In the genomic region with DNA sequence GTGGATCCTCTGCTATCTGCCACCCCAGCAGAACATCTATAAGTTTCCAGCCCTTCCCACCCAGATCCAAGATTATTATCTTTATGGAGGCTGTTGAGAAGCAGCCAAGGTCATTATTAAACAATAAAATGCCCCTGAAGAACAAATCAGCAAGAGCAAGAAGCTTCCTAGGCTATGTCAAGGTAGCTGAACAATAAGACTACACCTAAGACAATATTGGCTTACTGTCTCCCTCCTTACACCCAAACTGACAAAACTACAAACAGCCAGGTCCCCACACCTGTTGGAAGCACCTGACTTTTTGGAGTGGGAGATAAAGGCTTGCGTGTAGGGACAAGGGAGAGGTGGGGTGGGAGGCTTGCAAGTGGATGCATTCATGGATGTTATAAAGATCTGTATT, we compare ENCODE assay signal across 17 cellular contexts.
DNase-seq lines count a peak whose midpoint lies in the region; ATAC-seq and TF ChIP-seq lines count a peak whose summit lies in the region.
"Had no signal": no experiment of that assay in that cellular context is flagged by ENCODE, and none has a peak within 500 bp of the region (broad histone marks: within the 10 kb centered on the region; RNA-seq: fewer than 3 reads in every experiment).

No MANE protein-coding gene starts in this region.

- peaks cover 97% of the 10 kb centered on the region for H3K79me2 ChIP-seq in osteoblast (ENCODE audit: insufficient read depth, low read length)

- H3K27me3 ChIP-seq in osteoblast (ENCODE audit: insufficient read depth, low read length) (no peaks in the 10 kb centered on the region), MG63 (no peaks in the 10 kb centered on the region)
- H3K27me3 ChIP-seq: cardiac muscle cell, esophagus squamous epithelium had no signal

- intact Hi-C loops in activated CD8-positive, alpha-beta T cell treated with anti-CD3 and anti-CD28 coated beads for 36 hours (cut with micrococcal nuclease) = no loop called here
- intact Hi-C loops in Calu3 (cut with micrococcal nuclease; ENCODE audit: unreplicated experiment) = no loop called here

- peaks cover 86% of the 10 kb centered on the region for H3K4me1 Mint-ChIP-seq in activated CD8-positive, alpha-beta T cell treated with anti-CD3 and anti-CD28 coated beads for 36 hours (ENCODE audit: low read depth)
- peaks cover 93% of the 10 kb centered on the region for H3K4me1 Mint-ChIP-seq in activated CD8-positive, alpha-beta T cell treated with anti-CD3 and anti-CD28 coated beads, Interleukin-2, amount 10 ng/mL, durations not matched to agents 7 days and 5 days (ENCODE audit: low read depth)
- H3K4me1 Mint-ChIP-seq in Calu3 (ENCODE audit: low read depth, unreplicated experiment) = peaks cover 78% of the 10 kb centered on the region

- H3K36me3 Mint-ChIP-seq in activated CD8-positive, alpha-beta T cell treated with anti-CD3 and anti-CD28 coated beads for 36 hours (ENCODE audit: low read depth) = peaks cover 3% of the 10 kb centered on the region
- peaks cover 39% of the 10 kb centered on the region for H3K36me3 Mint-ChIP-seq in activated CD8-positive, alpha-beta T cell treated with anti-CD3 and anti-CD28 coated beads, Interleukin-2, amount 10 ng/mL, durations not matched to agents 7 days and 5 days (ENCODE audit: low read depth)
- H3K36me3 Mint-ChIP-seq in Calu3 (ENCODE audit: insufficient read depth, unreplicated experiment) = peaks cover 71% of the 10 kb centered on the region
- H3K36me3 Mint-ChIP-seq in activated naive CD4-positive, alpha-beta T cell treated with anti-CD3 and anti-CD28 coated beads, Interleukin-2, amount 50 U/mL, for 72 hours = no peaks in the 10 kb centered on the region

- H3K27ac Mint-ChIP-seq in activated CD8-positive, alpha-beta T cell treated with anti-CD3 and anti-CD28 coated beads for 36 hours = peak overlapping the region; percentile 37
- H3K27ac Mint-ChIP-seq in activated CD8-positive, alpha-beta T cell treated with anti-CD3 and anti-CD28 coated beads, Interleukin-2, amount 10 ng/mL, durations not matched to agents 7 days and 5 days = no peak overlapping the region
- peak overlapping the region; percentile 63 for H3K27ac Mint-ChIP-seq in Calu3 (ENCODE audit: unreplicated experiment)
- H3K27ac Mint-ChIP-seq in activated naive CD4-positive, alpha-beta T cell treated with anti-CD3 and anti-CD28 coated beads, Interleukin-2, amount 50 U/mL, for 72 hours = peak overlapping the region; percentile 75 to 89
- H3K27ac Mint-ChIP-seq: HFFc6 had no signal

- H3K36me3 ChIP-seq in osteoblast (ENCODE audit: insufficient read depth, low read length) (peaks cover 5% of the 10 kb centered on the region), MG63 (peaks cover 8% of the 10 kb centered on the region)
- H3K36me3 ChIP-seq: cardiac muscle cell, esophagus squamous epithelium had no signal

- H3K4me3 Mint-ChIP-seq in activated CD8-positive, alpha-beta T cell treated with anti-CD3 and anti-CD28 coated beads for 36 hours = no peak overlapping the region
- H3K4me3 Mint-ChIP-seq in activated CD8-positive, alpha-beta T cell treated with anti-CD3 and anti-CD28 coated beads, Interleukin-2, amount 10 ng/mL, durations not matched to agents 7 days and 5 days = no peak overlapping the region
- H3K4me3 Mint-ChIP-seq in Calu3 (ENCODE audit: low read depth, unreplicated experiment) = no peak overlapping the region
- H3K4me3 Mint-ChIP-seq: HFFc6, neural crest cell had no signal

- no peak overlapping the region for H3K27ac ChIP-seq in osteoblast (ENCODE audit: low read depth, low read length)
- H3K27ac ChIP-seq: cardiac muscle cell had no signal

- no peaks in the 10 kb centered on the region for H3K9me3 Mint-ChIP-seq in activated CD8-positive, alpha-beta T cell treated with anti-CD3 and anti-CD28 coated beads for 36 hours
- H3K9me3 Mint-ChIP-seq in activated CD8-positive, alpha-beta T cell treated with anti-CD3 and anti-CD28 coated beads, Interleukin-2, amount 10 ng/mL, durations not matched to agents 7 days and 5 days (ENCODE audit: insufficient read depth) = no peaks in the 10 kb centered on the region
- no peaks in the 10 kb centered on the region for H3K9me3 Mint-ChIP-seq in Calu3 (ENCODE audit: low read depth, unreplicated experiment)
- no peaks in the 10 kb centered on the region for H3K9me3 Mint-ChIP-seq in activated naive CD4-positive, alpha-beta T cell treated with anti-CD3 and anti-CD28 coated beads, Interleukin-2, amount 50 U/mL, for 72 hours
- H3K9me3 Mint-ChIP-seq: HFFc6, neural crest cell had no signal

- H3K4me1 ChIP-seq in osteoblast (ENCODE audit: insufficient read depth, low read length) = peaks cover 35% of the 10 kb centered on the region

- H3K4me2 ChIP-seq in osteoblast (ENCODE audit: insufficient read depth, low read length) = peak overlapping the region; percentile 66

- no peaks in the 10 kb centered on the region for H3K9me3 ChIP-seq in osteoblast (ENCODE audit: low read depth, low read length)
- no peaks in the 10 kb centered on the region for H3K9me3 ChIP-seq in MG63
- H3K9me3 ChIP-seq: esophagus squamous epithelium had no signal

- no peak for TF ChIP-seq CTCF in activated CD8-positive, alpha-beta T cell treated with anti-CD3 and anti-CD28 coated beads for 36 hours (IDR thresholded peaks at IDR 0.05)
- TF ChIP-seq CTCF in Calu3 (IDR thresholded peaks at IDR 0.05; ENCODE audit: unreplicated experiment) (no peak), osteoblast (IDR thresholded peaks at IDR 0.05; ENCODE audit: extremely low read depth, low read depth, low read length) (no peak)

- H2AFZ ChIP-seq in osteoblast (ENCODE audit: low read length) = no peak overlapping the region

- no peak for ATAC-seq in activated CD8-positive, alpha-beta T cell treated with anti-CD3 and anti-CD28 coated beads for 36 hours
- no peak for ATAC-seq in activated CD8-positive, alpha-beta T cell treated with anti-CD3 and anti-CD28 coated beads, Interleukin-2, amount 10 ng/mL, durations not matched to agents 7 days and 5 days
- ATAC-seq in activated naive CD4-positive, alpha-beta T cell treated with anti-CD3 and anti-CD28 coated beads, Interleukin-2, amount 50 U/mL, for 72 hours = no peak
- no peak for ATAC-seq in HG03565 (IDR thresholded peaks at IDR 0.05; ENCODE audit: unreplicated experiment)

- POLR2A ChIA-PET in activated CD8-positive, alpha-beta T cell treated with anti-CD3 and anti-CD28 coated beads for 36 hours (lab: Charles Lee) = interaction anchor here (1.8 to 1.9 kb wide), 2 partner anchors 9 to 26 kb away, joined by 5 to 6 read pairs; no protein-coding TSS in a partner anchor
- POLR2A ChIA-PET in activated CD8-positive, alpha-beta T cell treated with anti-CD3 and anti-CD28 coated beads, Interleukin-2, amount 10 ng/mL, durations not matched to agents 7 days and 5 days (lab: Charles Lee) = interaction anchor here (3.1 kb wide), 1 partner anchor 25 kb away, joined by 15 read pairs; no protein-coding TSS in a partner anchor

- no peak overlapping the region for H3K4me3 ChIP-seq in osteoblast (ENCODE audit: insufficient read depth, low read length)
- H3K4me3 ChIP-seq in MG63 = no peak overlapping the region
- H3K4me3 ChIP-seq: cardiac muscle cell, esophagus squamous epithelium had no signal

- no peaks in the 10 kb centered on the region for H3K27me3 Mint-ChIP-seq in activated CD8-positive, alpha-beta T cell treated with anti-CD3 and anti-CD28 coated beads for 36 hours
- H3K27me3 Mint-ChIP-seq in activated CD8-positive, alpha-beta T cell treated with anti-CD3 and anti-CD28 coated beads, Interleukin-2, amount 10 ng/mL, durations not matched to agents 7 days and 5 days (ENCODE audit: low read depth) = no peaks in the 10 kb centered on the region
- H3K27me3 Mint-ChIP-seq in Calu3 (ENCODE audit: unreplicated experiment) = no peaks in the 10 kb centered on the region

- CTCF ChIA-PET in activated CD8-positive, alpha-beta T cell treated with anti-CD3 and anti-CD28 coated beads for 36 hours (lab: Charles Lee) = no interaction called here
- CTCF ChIA-PET in activated CD8-positive, alpha-beta T cell treated with anti-CD3 and anti-CD28 coated beads, Interleukin-2, amount 10 ng/mL, durations not matched to agents 7 days and 5 days (lab: Charles Lee) = interaction anchor here (0.7 to 2.8 kb wide), 4 partner anchors 12 to 26 kb away, joined by 3 to 17 read pairs (median 4); no protein-coding TSS in a partner anchor
- CTCF ChIA-PET in Calu3 (lab: Charles Lee) = interaction anchor here (1.0 kb wide), 1 partner anchor 27 kb away, joined by 3 read pairs; no protein-coding TSS in a partner anchor

- DNase-seq in activated CD8-positive, alpha-beta T cell treated with anti-CD3 and anti-CD28 coated beads for 36 hours = no peak
- DNase-seq in activated CD8-positive, alpha-beta T cell treated with anti-CD3 and anti-CD28 coated beads, Interleukin-2, amount 10 ng/mL, durations not matched to agents 7 days and 5 days = no peak
- no peak for DNase-seq in Calu3
- DNase-seq in activated naive CD4-positive, alpha-beta T cell treated with anti-CD3 and anti-CD28 coated beads, Interleukin-2, amount 50 U/mL, for 72 hours (ENCODE audit: low spot score in 2 of 2) = no peak
- no peak for DNase-seq in osteoblast (ENCODE audit: insufficient read length, low spot score, missing footprints)
- DNase-seq in MG63 = no peak
- DNase-seq in NCI-H226 = no peak
- DNase-seq: esophagus squamous epithelium; HFFc6; mammary epithelial cell; NCI-H187; NCI-H446 treated with DMSO at 0.1 percent for 48 hours; RPMI8226; stimulated activated naive CD4-positive, alpha-beta T cell treated with Interleukin-2 at 50 U/mL for 16 hours had no signal

- H4K20me1 ChIP-seq in osteoblast (ENCODE audit: insufficient read depth, low read length) = peaks cover 42% of the 10 kb centered on the region

- no TSS peak for BruUV-seq in Calu3 (replicated peaks; lab: Mats Ljungman, UMichigan)
